22 cellular contexts compared by ENCODE assay signal in the genomic region with DNA sequence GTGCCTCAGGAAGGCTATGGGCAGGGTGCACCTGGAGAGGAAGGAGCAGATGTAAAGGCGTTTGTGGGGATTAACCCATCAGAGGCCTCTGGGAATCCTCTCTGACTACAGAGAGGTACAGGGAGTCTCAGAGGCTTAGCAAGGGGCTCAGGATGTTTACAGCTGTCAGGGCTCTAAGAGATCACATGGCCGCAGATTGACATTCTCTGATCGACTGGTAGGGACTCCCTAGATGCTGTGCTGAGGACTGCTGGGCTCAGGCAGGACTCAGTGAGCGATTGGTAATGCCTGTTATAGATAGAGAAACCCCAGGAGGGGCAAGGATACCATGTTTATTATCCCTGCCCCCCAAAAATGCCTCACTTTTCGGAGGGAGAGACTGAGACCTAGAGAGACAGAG.
DNase-seq lines count a peak whose midpoint lies in the region; ATAC-seq and TF ChIP-seq lines count a peak whose summit lies in the region.
"Had no signal": no experiment of that assay in that cellular context is flagged by ENCODE, and none has a peak within 500 bp of the region (broad histone marks: within the 10 kb centered on the region; RNA-seq: fewer than 3 reads in every experiment).

No MANE protein-coding gene starts in this region.

- H3K27me3 ChIP-seq in RWPE2 (ENCODE audit: insufficient read depth, poor library complexity, severe bottlenecking): no peaks in the 10 kb centered on the region
- H3K27me3 ChIP-seq: adrenal gland, tibial artery had no signal

- peak; percentile 32 for DNase-seq in Jurkat, Clone E6-1 (ENCODE audit: low read depth, low spot score)
- DNase-seq in RWPE2 (ENCODE audit: low spot score) (peak; percentile 18), glutamatergic neuron (no peak), superior temporal gyrus (ENCODE audit: extremely low spot score) (peak; percentile 69), NCI-H1436 (lab: John Stamatoyannopoulos, UW) (no peak), mucosa of descending colon (no peak)
- DNase-seq: activated CD4-positive, alpha-beta memory T cell treated with anti-CD3 and anti-CD28 coated beads for 36 hours; activated gamma-delta T cell; adrenal gland; erythroblast; foreskin keratinocyte; naive thymus-derived CD4-positive, alpha-beta T cell; NCI-H1694; NCI-H2227 treated with DMSO at 0.1 percent for 48 hours; SK-N-SH; stimulated activated naive B cell treated with anti-CD40 and anti-IgM and Interleukin-4, amounts not matched to agents 10 μg/mL and 1 μg/mL and 100 μg/mL, for 72 hours had no signal

- H3K4me3 ChIP-seq in Jurkat, Clone E6-1 (ENCODE audit: low read length): no peak overlapping the region
- H3K4me3 ChIP-seq in RWPE2 (ENCODE audit: severe bottlenecking) (no peak overlapping the region), mucosa of descending colon (no peak overlapping the region)
- H3K4me3 ChIP-seq: adrenal gland, tibial artery had no signal

- no peaks in the 10 kb centered on the region for H3K9me3 ChIP-seq in RWPE2 (ENCODE audit: severe bottlenecking)
- no peaks in the 10 kb centered on the region for H3K9me3 ChIP-seq in mucosa of descending colon
- H3K9me3 ChIP-seq: adrenal gland, SK-N-SH, tibial artery had no signal

- no peak for ATAC-seq in RWPE2 (ENCODE audit: low read depth)
- ATAC-seq in mucosa of descending colon: no peak
- ATAC-seq in HG02759 (IDR thresholded peaks at IDR 0.05; ENCODE audit: unreplicated experiment): no peak
- ATAC-seq: foreskin keratinocyte; naive thymus-derived CD4-positive, alpha-beta T cell had no signal

- no peak for TF ChIP-seq CTCF in RWPE2 (IDR thresholded peaks at IDR 0.05; ENCODE audit: poor library complexity, severe bottlenecking)
- no peak for TF ChIP-seq CTCF in glutamatergic neuron (IDR thresholded peaks at IDR 0.05; ENCODE audit: partially characterized antibody, unreplicated experiment)
- TF ChIP-seq CTCF in mucosa of descending colon (IDR thresholded peaks at IDR 0.05): no peak

- H3K36me3 ChIP-seq in RWPE2 (ENCODE audit: low read depth) (no peaks in the 10 kb centered on the region), mucosa of descending colon (ENCODE audit: low read depth) (no peaks in the 10 kb centered on the region)
- H3K36me3 ChIP-seq: adrenal gland, tibial artery had no signal

- H3K4me1 Mint-ChIP-seq in glutamatergic neuron (ENCODE audit: low read depth, unreplicated experiment): peaks cover 12% of the 10 kb centered on the region
- H3K4me1 Mint-ChIP-seq: IgD-negative memory B cell; naive thymus-derived CD4-positive, alpha-beta T cell had no signal

- H3K27me3 Mint-ChIP-seq in glutamatergic neuron (ENCODE audit: unreplicated experiment): peaks cover 4% of the 10 kb centered on the region

- H3K9me3 Mint-ChIP-seq in glutamatergic neuron (ENCODE audit: unreplicated experiment): no peaks in the 10 kb centered on the region
- H3K9me3 Mint-ChIP-seq: activated CD4-positive, alpha-beta memory T cell treated with anti-CD3 and anti-CD28 coated beads for 36 hours; IgD-negative memory B cell; memory B cell; naive thymus-derived CD4-positive, alpha-beta T cell; stimulated activated naive B cell treated with anti-CD40 and anti-IgM and Interleukin-4, amounts not matched to agents 10 μg/mL and 1 μg/mL and 100 μg/mL, for 72 hours; T-helper 2 cell treated with Interferon-gamma antibody and Interleukin-4, amounts not matched to agents 5 μg/mL and 100 μg/mL, for 36 hours had no signal

- H3K4me3 Mint-ChIP-seq in glutamatergic neuron (ENCODE audit: unreplicated experiment): peak overlapping the region; percentile 20
- H3K4me3 Mint-ChIP-seq: activated CD4-positive, alpha-beta memory T cell treated with anti-CD3 and anti-CD28 coated beads for 36 hours; IgD-negative memory B cell; memory B cell; naive thymus-derived CD4-positive, alpha-beta T cell; stimulated activated naive B cell treated with anti-CD40 and anti-IgM and Interleukin-4, amounts not matched to agents 10 μg/mL and 1 μg/mL and 100 μg/mL, for 72 hours; T-helper 2 cell treated with Interferon-gamma antibody and Interleukin-4, amounts not matched to agents 5 μg/mL and 100 μg/mL, for 36 hours had no signal

- no peaks in the 10 kb centered on the region for H3K36me3 Mint-ChIP-seq in glutamatergic neuron (ENCODE audit: unreplicated experiment)
- H3K36me3 Mint-ChIP-seq: activated CD4-positive, alpha-beta memory T cell treated with anti-CD3 and anti-CD28 coated beads for 36 hours; IgD-negative memory B cell; memory B cell; naive thymus-derived CD4-positive, alpha-beta T cell; stimulated activated naive B cell treated with anti-CD40 and anti-IgM and Interleukin-4, amounts not matched to agents 10 μg/mL and 1 μg/mL and 100 μg/mL, for 72 hours had no signal

- no peak overlapping the region for H3K27ac Mint-ChIP-seq in glutamatergic neuron (ENCODE audit: unreplicated experiment)
- H3K27ac Mint-ChIP-seq: activated CD4-positive, alpha-beta memory T cell treated with anti-CD3 and anti-CD28 coated beads for 36 hours; IgD-negative memory B cell; memory B cell; naive thymus-derived CD4-positive, alpha-beta T cell; stimulated activated naive B cell treated with anti-CD40 and anti-IgM and Interleukin-4, amounts not matched to agents 10 μg/mL and 1 μg/mL and 100 μg/mL, for 72 hours; T-helper 2 cell treated with Interferon-gamma antibody and Interleukin-4, amounts not matched to agents 5 μg/mL and 100 μg/mL, for 36 hours had no signal

- H3K4me1 ChIP-seq in RWPE2 (ENCODE audit: insufficient read depth, poor library complexity, severe bottlenecking) (no peaks in the 10 kb centered on the region), mucosa of descending colon (ENCODE audit: low read depth) (no peaks in the 10 kb centered on the region)
- H3K4me1 ChIP-seq: adrenal gland, foreskin keratinocyte, parathyroid adenoma, tibial artery had no signal

- intact Hi-C loops in mucosa of descending colon (cut with DNase I, micrococcal nuclease): no loop called here

- no peak overlapping the region for H3K27ac ChIP-seq in RWPE2 (ENCODE audit: poor library complexity, severe bottlenecking)
- H3K27ac ChIP-seq: adrenal gland, foreskin keratinocyte, parathyroid adenoma, tibial artery had no signal

Comparison
In these comparisons a context has a peak if more than half of its experiments do, and no peak if none do; other contexts are left out.
1. DNase-seq: peak in Jurkat, Clone E6-1 (single experiment), RWPE2 (single experiment) and superior temporal gyrus (single experiment); none in glutamatergic neuron (single experiment), NCI-H1436 (single experiment) and mucosa of descending colon (0 of 3).